ENCODE assay signal across 3 cellular contexts in the genomic region with DNA sequence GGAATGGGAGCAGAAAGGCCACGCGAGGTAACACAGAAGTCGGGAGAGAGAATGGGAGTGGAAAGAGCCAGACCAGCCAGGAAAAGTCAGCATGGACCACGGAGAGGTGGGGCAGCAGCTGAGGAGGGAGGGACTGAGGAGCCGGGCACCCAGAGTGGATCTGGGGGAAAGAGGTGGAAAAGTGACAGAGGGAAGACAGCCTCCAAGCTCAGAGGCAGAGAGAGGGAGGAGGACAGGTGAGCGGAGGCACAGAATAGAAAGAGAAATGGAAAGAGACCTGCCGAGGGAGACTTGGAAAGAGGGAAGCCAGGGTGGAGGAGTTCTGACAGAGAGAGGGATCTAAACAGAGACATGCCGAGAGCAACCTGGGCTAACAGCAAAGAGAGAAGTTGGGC.
TF ChIP-seq lines count a peak whose summit lies in the region.

No MANE protein-coding gene starts in this region.

TF ChIP-seq in SK-N-SH treated with all-trans-retinoic acid at 6 μM for 48 hours, 23 proteins besides CTCF, POLR2A, EP300 and RAD21 (continues in another document):
- TF ChIP-seq, protein P1, sequence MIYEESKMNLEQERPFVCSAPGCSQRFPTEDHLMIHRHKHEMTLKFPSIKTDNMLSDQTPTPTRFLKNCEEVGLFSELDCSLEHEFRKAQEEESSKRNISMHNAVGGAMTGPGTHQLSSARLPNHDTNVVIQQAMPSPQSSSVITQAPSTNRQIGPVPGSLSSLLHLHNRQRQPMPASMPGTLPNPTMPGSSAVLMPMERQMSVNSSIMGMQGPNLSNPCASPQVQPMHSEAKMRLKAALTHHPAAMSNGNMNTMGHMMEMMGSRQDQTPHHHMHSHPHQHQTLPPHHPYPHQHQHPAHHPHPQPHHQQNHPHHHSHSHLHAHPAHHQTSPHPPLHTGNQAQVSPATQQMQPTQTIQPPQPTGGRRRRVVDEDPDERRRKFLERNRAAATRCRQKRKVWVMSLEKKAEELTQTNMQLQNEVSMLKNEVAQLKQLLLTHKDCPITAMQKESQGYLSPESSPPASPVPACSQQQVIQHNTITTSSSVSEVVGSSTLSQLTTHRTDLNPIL (CRISPR knock-in tag; IDR thresholded peaks at IDR 0.05; ENCODE audit: low read depth): no peak
- TF ChIP-seq ZNF8 (CRISPR knock-in tag; IDR thresholded peaks at IDR 0.05): no peak
- no peak for TF ChIP-seq ESRRG (CRISPR knock-in tag; IDR thresholded peaks at IDR 0.05)
- TF ChIP-seq, protein P2, sequence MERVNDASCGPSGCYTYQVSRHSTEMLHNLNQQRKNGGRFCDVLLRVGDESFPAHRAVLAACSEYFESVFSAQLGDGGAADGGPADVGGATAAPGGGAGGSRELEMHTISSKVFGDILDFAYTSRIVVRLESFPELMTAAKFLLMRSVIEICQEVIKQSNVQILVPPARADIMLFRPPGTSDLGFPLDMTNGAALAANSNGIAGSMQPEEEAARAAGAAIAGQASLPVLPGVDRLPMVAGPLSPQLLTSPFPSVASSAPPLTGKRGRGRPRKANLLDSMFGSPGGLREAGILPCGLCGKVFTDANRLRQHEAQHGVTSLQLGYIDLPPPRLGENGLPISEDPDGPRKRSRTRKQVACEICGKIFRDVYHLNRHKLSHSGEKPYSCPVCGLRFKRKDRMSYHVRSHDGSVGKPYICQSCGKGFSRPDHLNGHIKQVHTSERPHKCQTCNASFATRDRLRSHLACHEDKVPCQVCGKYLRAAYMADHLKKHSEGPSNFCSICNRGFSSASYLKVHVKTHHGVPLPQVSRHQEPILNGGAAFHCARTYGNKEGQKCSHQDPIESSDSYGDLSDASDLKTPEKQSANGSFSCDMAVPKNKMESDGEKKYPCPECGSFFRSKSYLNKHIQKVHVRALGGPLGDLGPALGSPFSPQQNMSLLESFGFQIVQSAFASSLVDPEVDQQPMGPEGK (CRISPR knock-in tag; IDR thresholded peaks at IDR 0.05; ENCODE audit: borderline replicate concordance): no peak
- no peak for TF ChIP-seq TOX (CRISPR knock-in tag; IDR thresholded peaks at IDR 0.05; ENCODE audit: borderline replicate concordance)
- TF ChIP-seq BACH2 (CRISPR knock-in tag; IDR thresholded peaks at IDR 0.05; ENCODE audit: borderline replicate concordance): no peak
- TF ChIP-seq ZNF70 (CRISPR knock-in tag; IDR thresholded peaks at IDR 0.05): no peak
- no peak for TF ChIP-seq ARNTL (CRISPR knock-in tag; IDR thresholded peaks at IDR 0.05; ENCODE audit: borderline replicate concordance, low read depth)
- TF ChIP-seq, protein P3, sequence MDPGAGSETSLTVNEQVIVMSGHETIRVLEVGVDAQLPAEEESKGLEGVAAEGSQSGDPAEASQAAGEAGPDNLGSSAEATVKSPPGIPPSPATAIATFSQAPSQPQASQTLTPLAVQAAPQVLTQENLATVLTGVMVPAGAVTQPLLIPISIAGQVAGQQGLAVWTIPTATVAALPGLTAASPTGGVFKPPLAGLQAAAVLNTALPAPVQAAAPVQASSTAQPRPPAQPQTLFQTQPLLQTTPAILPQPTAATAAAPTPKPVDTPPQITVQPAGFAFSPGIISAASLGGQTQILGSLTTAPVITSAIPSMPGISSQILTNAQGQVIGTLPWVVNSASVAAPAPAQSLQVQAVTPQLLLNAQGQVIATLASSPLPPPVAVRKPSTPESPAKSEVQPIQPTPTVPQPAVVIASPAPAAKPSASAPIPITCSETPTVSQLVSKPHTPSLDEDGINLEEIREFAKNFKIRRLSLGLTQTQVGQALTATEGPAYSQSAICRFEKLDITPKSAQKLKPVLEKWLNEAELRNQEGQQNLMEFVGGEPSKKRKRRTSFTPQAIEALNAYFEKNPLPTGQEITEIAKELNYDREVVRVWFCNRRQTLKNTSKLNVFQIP (CRISPR knock-in tag; IDR thresholded peaks at IDR 0.05; ENCODE audit: borderline replicate concordance, low read depth): no peak

TF ChIP-seq in SK-N-SH, 30 proteins besides CTCF, POLR2A, EP300 and RAD21:
- TF ChIP-seq, protein P4, sequence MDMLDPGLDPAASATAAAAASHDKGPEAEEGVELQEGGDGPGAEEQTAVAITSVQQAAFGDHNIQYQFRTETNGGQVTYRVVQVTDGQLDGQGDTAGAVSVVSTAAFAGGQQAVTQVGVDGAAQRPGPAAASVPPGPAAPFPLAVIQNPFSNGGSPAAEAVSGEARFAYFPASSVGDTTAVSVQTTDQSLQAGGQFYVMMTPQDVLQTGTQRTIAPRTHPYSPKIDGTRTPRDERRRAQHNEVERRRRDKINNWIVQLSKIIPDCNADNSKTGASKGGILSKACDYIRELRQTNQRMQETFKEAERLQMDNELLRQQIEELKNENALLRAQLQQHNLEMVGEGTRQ (IDR thresholded peaks at IDR 0.05; ENCODE audit: borderline replicate concordance, low read depth, low read length): no peak
- no peak for TF ChIP-seq RXRA (IDR thresholded peaks at IDR 0.05; ENCODE audit: borderline replicate concordance, low read depth)
- TF ChIP-seq NRF1 (IDR thresholded peaks at IDR 0.05; ENCODE audit: low read depth, low read length): no peak
- TF ChIP-seq SIN3A (IDR thresholded peaks at IDR 0.05; ENCODE audit: borderline replicate concordance, low read depth, low read length): no peak
- no peak for TF ChIP-seq YY1 (IDR thresholded peaks at IDR 0.05; ENCODE audit: low read depth)
- no peak for TF ChIP-seq MXI1 (IDR thresholded peaks at IDR 0.05; ENCODE audit: low read depth, low read length)
- TF ChIP-seq, protein P5, sequence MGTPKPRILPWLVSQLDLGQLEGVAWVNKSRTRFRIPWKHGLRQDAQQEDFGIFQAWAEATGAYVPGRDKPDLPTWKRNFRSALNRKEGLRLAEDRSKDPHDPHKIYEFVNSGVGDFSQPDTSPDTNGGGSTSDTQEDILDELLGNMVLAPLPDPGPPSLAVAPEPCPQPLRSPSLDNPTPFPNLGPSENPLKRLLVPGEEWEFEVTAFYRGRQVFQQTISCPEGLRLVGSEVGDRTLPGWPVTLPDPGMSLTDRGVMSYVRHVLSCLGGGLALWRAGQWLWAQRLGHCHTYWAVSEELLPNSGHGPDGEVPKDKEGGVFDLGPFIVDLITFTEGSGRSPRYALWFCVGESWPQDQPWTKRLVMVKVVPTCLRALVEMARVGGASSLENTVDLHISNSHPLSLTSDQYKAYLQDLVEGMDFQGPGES (IDR thresholded peaks at IDR 0.05; ENCODE audit: low read depth, low read length): no peak
- TF ChIP-seq, protein P6, sequence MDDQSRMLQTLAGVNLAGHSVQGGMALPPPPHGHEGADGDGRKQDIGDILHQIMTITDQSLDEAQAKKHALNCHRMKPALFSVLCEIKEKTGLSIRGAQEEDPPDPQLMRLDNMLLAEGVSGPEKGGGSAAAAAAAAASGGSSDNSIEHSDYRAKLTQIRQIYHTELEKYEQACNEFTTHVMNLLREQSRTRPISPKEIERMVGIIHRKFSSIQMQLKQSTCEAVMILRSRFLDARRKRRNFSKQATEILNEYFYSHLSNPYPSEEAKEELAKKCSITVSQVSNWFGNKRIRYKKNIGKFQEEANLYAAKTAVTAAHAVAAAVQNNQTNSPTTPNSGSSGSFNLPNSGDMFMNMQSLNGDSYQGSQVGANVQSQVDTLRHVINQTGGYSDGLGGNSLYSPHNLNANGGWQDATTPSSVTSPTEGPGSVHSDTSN (IDR thresholded peaks at IDR 0.05): no peak
- no peak for TF ChIP-seq NFIC (IDR thresholded peaks at IDR 0.05; ENCODE audit: borderline replicate concordance)
- no peak for TF ChIP-seq GATA2 (CRISPR knock-in tag; IDR thresholded peaks at IDR 0.05)
- TF ChIP-seq TEAD4 (IDR thresholded peaks at IDR 0.05; ENCODE audit: borderline replicate concordance, insufficient read depth): no peak
- no peak for TF ChIP-seq FOSL2 (IDR thresholded peaks at IDR 0.05; ENCODE audit: borderline replicate concordance, low read depth)
- TF ChIP-seq TAF1 (IDR thresholded peaks at IDR 0.05; ENCODE audit: borderline replicate concordance, low read depth, low read length): no peak
- no peak for TF ChIP-seq EZH2phosphoT487 (IDR thresholded peaks at IDR 0.05; ENCODE audit: borderline replicate concordance, low read depth)
- TF ChIP-seq, protein P7, sequence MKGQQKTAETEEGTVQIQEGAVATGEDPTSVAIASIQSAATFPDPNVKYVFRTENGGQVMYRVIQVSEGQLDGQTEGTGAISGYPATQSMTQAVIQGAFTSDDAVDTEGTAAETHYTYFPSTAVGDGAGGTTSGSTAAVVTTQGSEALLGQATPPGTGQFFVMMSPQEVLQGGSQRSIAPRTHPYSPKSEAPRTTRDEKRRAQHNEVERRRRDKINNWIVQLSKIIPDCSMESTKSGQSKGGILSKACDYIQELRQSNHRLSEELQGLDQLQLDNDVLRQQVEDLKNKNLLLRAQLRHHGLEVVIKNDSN (IDR thresholded peaks at IDR 0.05; ENCODE audit: borderline replicate concordance, low read depth): no peak
- TF ChIP-seq RFX5 (IDR thresholded peaks at IDR 0.05; ENCODE audit: low read length): no peak

TF ChIP-seq in H1, 55 proteins besides CTCF, POLR2A, EP300 and RAD21:
- TF ChIP-seq CREB1 (IDR thresholded peaks at IDR 0.05) (no peak), TCF12 (IDR thresholded peaks at IDR 0.05; ENCODE audit: low read depth, low read length) (no peak), TEAD4 (IDR thresholded peaks at IDR 0.05; ENCODE audit: low read depth, low read length) (no peak), KDM1A (IDR thresholded peaks at IDR 0.05; ENCODE audit: borderline replicate concordance, low read length) (no peak), CHD2 (IDR thresholded peaks at IDR 0.05; ENCODE audit: low read length) (no peak), SIX5 (IDR thresholded peaks at IDR 0.05; ENCODE audit: low read depth, low read length) (no peak), RFX5 (IDR thresholded peaks at IDR 0.05; ENCODE audit: borderline replicate concordance, low read depth, low read length) (no peak), MAFK (IDR thresholded peaks at IDR 0.05; ENCODE audit: low read depth, low read length) (no peak), GTF2F1 (IDR thresholded peaks at IDR 0.05; ENCODE audit: borderline replicate concordance, low read depth, low read length) (no peak), KDM5A (IDR thresholded peaks at IDR 0.05; ENCODE audit: low read length) (no peak), SP4 (IDR thresholded peaks at IDR 0.05; ENCODE audit: low read length) (no peak)
